Comparison of ENCODE assay signal across 1 cellular context in the genomic region with DNA sequence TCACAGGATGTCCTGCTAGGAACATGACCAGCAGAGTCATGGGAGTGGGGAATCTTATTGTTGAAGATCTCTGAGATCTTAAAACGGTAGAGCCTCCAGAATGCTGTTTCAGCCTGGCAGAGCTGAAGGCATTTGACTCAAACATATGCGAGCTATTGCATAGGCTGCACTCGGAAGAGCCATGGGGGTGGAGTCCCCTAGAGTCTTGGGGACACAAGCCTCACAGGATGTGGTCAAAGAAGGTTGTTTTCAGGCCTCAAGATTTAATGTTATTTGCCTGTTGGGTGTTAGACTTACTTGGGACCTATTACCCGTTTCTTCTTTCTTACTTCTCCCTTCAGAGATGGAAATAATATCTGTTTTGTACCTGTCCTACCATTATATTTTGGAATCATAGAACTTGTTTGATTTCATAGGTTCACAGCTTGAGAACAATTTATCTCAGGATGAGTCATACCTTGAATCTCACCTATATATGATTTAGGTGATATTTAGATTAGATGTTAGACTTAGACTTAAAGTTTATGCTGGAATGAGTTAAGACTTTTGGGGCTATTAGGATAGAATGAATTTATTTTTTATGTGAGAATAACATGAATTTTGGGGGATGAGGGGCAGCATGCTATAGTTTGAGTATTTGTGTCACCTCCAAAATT.
TF ChIP-seq lines count a peak whose summit lies in the region.

No MANE protein-coding gene starts in this region.

TF ChIP-seq in GM23338, 12 proteins besides CTCF, POLR2A, EP300 and RAD21 (continued from another document):
- no peak for TF ChIP-seq EZH2 (IDR thresholded peaks at IDR 0.05; ENCODE audit: low read depth, unreplicated experiment)
TF ChIP-seq in GM23338: peak in this region for 0.
